6 cellular contexts compared by ENCODE assay signal in the genomic region with DNA sequence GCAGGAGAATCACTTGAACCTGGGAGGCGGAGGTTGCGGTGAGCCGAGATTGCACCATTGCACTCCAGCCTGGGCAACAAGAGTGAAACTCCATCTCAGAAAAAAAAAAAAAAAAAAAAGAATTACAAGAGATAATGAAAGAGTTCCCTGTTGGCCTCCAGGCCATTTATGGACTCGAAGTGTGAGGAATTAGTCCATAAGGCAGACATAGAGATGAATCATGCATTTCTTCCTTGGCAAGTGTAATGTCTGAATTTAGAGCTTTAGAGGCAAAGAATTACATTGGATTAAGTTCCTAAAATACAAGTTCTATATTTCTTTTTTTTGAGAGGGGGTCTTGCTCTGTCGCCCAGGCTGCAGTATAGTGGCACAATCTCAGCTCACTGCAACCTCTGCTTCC.
DNase-seq lines count a peak whose midpoint lies in the region; TF ChIP-seq lines count a peak whose summit lies in the region.
"Not testable (repeated sequence)": the region's sequence is repeated elsewhere in the genome, so short reads cannot be mapped to it uniquely, and the experiment has no call there.

No MANE protein-coding gene starts in this region.

- DNase-seq in EL = peak; percentile 54
- DNase-seq in RPMI7951 (ENCODE audit: low read depth) = peak; percentile 51
- DNase-seq in cardiac fibroblast (ENCODE audit: low read depth in 2 of 2) = peak; percentile 52 to 55
- not testable (repeated sequence) for DNase-seq in esophagus muscularis mucosa (ENCODE audit: extremely low spot score)
- peak; percentile 58 for DNase-seq in foreskin melanocyte
- DNase-seq in trophoblast cell = peak; percentile 63 to 78

- H3K23ac ChIP-seq in trophoblast cell (ENCODE audit: low read length) = not testable (repeated sequence)

- not testable (repeated sequence) for H3K9ac ChIP-seq in trophoblast cell (ENCODE audit: low read length)

- peak overlapping the region in 3 of 4 donors; percentile 23 to 52 (median 49) for H3K27ac ChIP-seq in esophagus muscularis mucosa (replicated peaks in 1 of 4)
- not testable (repeated sequence) for H3K27ac ChIP-seq in trophoblast cell (ENCODE audit: low read depth, low read length)

- 67% methylated on average over 5 of the region's 5 CpGs for WGBS in esophagus muscularis mucosa
- no CpG with 5 or more reads among the region's 5 CpGs for WGBS in trophoblast cell (ENCODE audit: extremely low coverage, insufficient coverage, insufficient read length)

- not testable (repeated sequence) for H3K18ac ChIP-seq in trophoblast cell (ENCODE audit: low read length)

- H2AK5ac ChIP-seq in trophoblast cell (ENCODE audit: low read length) = not testable (repeated sequence)

- TF ChIP-seq POLR2A in esophagus muscularis mucosa (IDR thresholded peaks at IDR 0.05; ENCODE audit: low read depth) = not testable (repeated sequence)

- H2AFZ ChIP-seq in trophoblast cell (ENCODE audit: insufficient read depth, low read length, poor library complexity) = not testable (repeated sequence)

- not testable (repeated sequence) for H3K79me2 ChIP-seq in trophoblast cell (ENCODE audit: control insufficient read depth, insufficient read depth, low read length, poor library complexity)

- not testable (repeated sequence) for H2BK12ac ChIP-seq in trophoblast cell (ENCODE audit: low read length)

- not testable (repeated sequence) for H4K91ac ChIP-seq in trophoblast cell (ENCODE audit: low read depth, low read length)

- H3K4me2 ChIP-seq in trophoblast cell (ENCODE audit: low read length) = not testable (repeated sequence)

- H3K27me3 ChIP-seq in esophagus muscularis mucosa; trophoblast cell (ENCODE audit: insufficient read depth, low read length): not testable (repeated sequence)

- peaks cover 0 to 67% (median 49%) of the 10 kb centered on the region in 4 donors for H3K4me1 ChIP-seq in esophagus muscularis mucosa
- not testable (repeated sequence) for H3K4me1 ChIP-seq in trophoblast cell (ENCODE audit: control insufficient read depth in 1 of 2, insufficient read depth in 2 of 2, low read length in 2 of 2)

- not testable (repeated sequence) for H3K36me3 ChIP-seq in esophagus muscularis mucosa; trophoblast cell (ENCODE audit: control insufficient read depth in 1 of 2, insufficient read depth in 2 of 2, low read length in 2 of 2)

- intact Hi-C loops in esophagus muscularis mucosa (cut with DNase I) = not testable (repeated sequence)

- not testable (repeated sequence) for H2BK120ac ChIP-seq in trophoblast cell (ENCODE audit: insufficient read depth, low read length, poor library complexity)

- not testable (repeated sequence) for TF ChIP-seq CTCF in cardiac fibroblast (IDR thresholded peaks at IDR 0.05; ENCODE audit: low read depth, low read length); esophagus muscularis mucosa (IDR thresholded peaks at IDR 0.05)

- H4K12ac ChIP-seq in trophoblast cell (ENCODE audit: low read depth, low read length) = not testable (repeated sequence)

- not testable (repeated sequence) for H3K9me3 ChIP-seq in esophagus muscularis mucosa; trophoblast cell (ENCODE audit: insufficient read depth, low read depth, low read length)

- H3K4me3 ChIP-seq in cardiac fibroblast (replicated peaks in 1 of 2; ENCODE audit: low read depth in 2 of 2, low read length in 2 of 2); esophagus muscularis mucosa; trophoblast cell (ENCODE audit: low read depth, low read length): not testable (repeated sequence)

- H3K14ac ChIP-seq in trophoblast cell (ENCODE audit: low read length) = not testable (repeated sequence)

- not testable (repeated sequence) for H2BK5ac ChIP-seq in trophoblast cell (ENCODE audit: low read depth, low read length, poor library complexity)

- H3K79me1 ChIP-seq in trophoblast cell (ENCODE audit: low read length) = not testable (repeated sequence)

- not testable (repeated sequence) for H3K4ac ChIP-seq in trophoblast cell (ENCODE audit: low read depth, low read length)

- not testable (repeated sequence) for TF ChIP-seq EP300 in esophagus muscularis mucosa (IDR thresholded peaks at IDR 0.05)

- not testable (repeated sequence) for H4K8ac ChIP-seq in trophoblast cell (ENCODE audit: low read depth, low read length)
